In genomic region chr1:54493608-54494007, GRCh38 we compare ENCODE assay signal across 27 cellular contexts. TPM values are rescaled to one million over a fixed set of nuclear protein-coding genes. Genes with fewer than 3 reads are reported as not detected.
DNase-seq lines count a peak whose midpoint lies in the region; ATAC-seq, FAIRE-seq and TF ChIP-seq lines count a peak whose summit lies in the region.
"Had no signal": no experiment of that assay in that cellular context is flagged by ENCODE, and none has a peak within 500 bp of the region (broad histone marks: within the 10 kb centered on the region; RNA-seq: fewer than 3 reads in every experiment).

No MANE protein-coding gene starts in this region.

- no peaks in the 10 kb centered on the region for H3K4me1 Mint-ChIP-seq in MCF 10A (ENCODE audit: insufficient read depth, unreplicated experiment)

- H3K56ac ChIP-seq in H1 (replicated peaks; ENCODE audit: insufficient read length, low read depth, low read length) = no peak overlapping the region

- no peak for TF ChIP-seq EP300 in H1 (IDR thresholded peaks at IDR 0.05; ENCODE audit: borderline replicate concordance in 1 of 2, low read depth in 2 of 2, low read length in 2 of 2)

- no peak overlapping the region for H4K91ac ChIP-seq in H1 (replicated peaks; ENCODE audit: insufficient read length, low read length)

- no peak overlapping the region for H2BK12ac ChIP-seq in H1 (ENCODE audit: low read depth, low read length)

- peak; percentile 28 for DNase-seq in MCF 10A (ENCODE audit: unreplicated experiment)
- DNase-seq in breast epithelium (ENCODE audit: low spot score in 2 of 2) = no peak
- DNase-seq in PC-3 = peak; percentile 49
- DNase-seq in H1 (ENCODE audit: low read depth in 1 of 2, low spot score in 2 of 2) = no peak
- peak; percentile 39 for DNase-seq in urothelium cell line (ENCODE audit: low spot score)
- no peak for DNase-seq in medulla oblongata (ENCODE audit: extremely low spot score)
- DNase-seq in NCI-H1694 treated with DMSO at 0.1 percent for 48 hours (lab: John Stamatoyannopoulos, UW) = no peak
- DNase-seq in AML-193 (lab: John Stamatoyannopoulos, UW) = no peak
- DNase-seq: activated CD4-positive, alpha-beta T cell treated with anti-CD3 and anti-CD28 coated beads, Interleukin-2, amount 10 ng/mL, durations not matched to agents 24 days and 14 days; activated effector memory CD4-positive, alpha-beta T cell treated with anti-CD3 and anti-CD28 coated beads, Interleukin-2, amount 50 U/mL, for 16 hours; activated T-cell treated with anti-CD3 and anti-CD28 coated beads, Interleukin-2, amount 50 U/mL, for 1 hour; CD8-positive, alpha-beta memory T cell; H9; NCI-H1105; NCI-H2029; NCI-H526 treated with DMSO at 0.1 percent for 48 hours; posterior cingulate gyrus; right lobe of liver; stimulated activated CD4-positive, alpha-beta T cell treated with anti-CD3 and anti-CD28 coated beads, Interleukin-4, amount 100 ng/mL, for 1 hour; trophoblast cell had no signal

- no peak overlapping the region for H2AFZ ChIP-seq in PC-3 (ENCODE audit: low read length)
- no peak overlapping the region for H2AFZ ChIP-seq in H1 (ENCODE audit: low read length)
- H2AFZ ChIP-seq: neural progenitor cell had no signal

- H3K4me2 ChIP-seq in PC-3 (ENCODE audit: low read length) (no peak overlapping the region), H1 (ENCODE audit: insufficient read depth in 1 of 2, low read depth in 2 of 2, low read length in 2 of 2) (no peak overlapping the region)
- H3K4me2 ChIP-seq: A549, neural progenitor cell had no signal

- no peak overlapping the region for H3K27ac Mint-ChIP-seq in MCF 10A (ENCODE audit: low read depth, unreplicated experiment)
- H3K27ac Mint-ChIP-seq: activated CD4-positive, alpha-beta T cell treated with anti-CD3 and anti-CD28 coated beads, Interleukin-2, amount 10 ng/mL, durations not matched to agents 24 days and 14 days; H9; neural progenitor cell had no signal

- H3K4me1 ChIP-seq in breast epithelium (no peaks in the 10 kb centered on the region), PC-3 (ENCODE audit: insufficient read depth, low read length) (0 out of 2 replicates have a peak, but pooled peaks cover under 1% of the 10 kb centered on the region), H1 (replicated peaks in 1 of 4; ENCODE audit: control insufficient read depth in 3 of 4, insufficient read depth in 4 of 4, low read length in 3 of 4) (peaks cover 0 to 18% (median 14%) of the 10 kb centered on the region in 4 experiments; a peak in 6 of 7 replicates)
- H3K4me1 ChIP-seq: A549 had no signal

- H3K9me3 ChIP-seq in breast epithelium = no peaks in the 10 kb centered on the region
- H3K9me3 ChIP-seq in PC-3 (ENCODE audit: low read length) = no peaks in the 10 kb centered on the region
- H3K9me3 ChIP-seq in H1 (ENCODE audit: insufficient read depth in 2 of 2, low read depth in 1 of 2, low read length in 1 of 2) = no peaks in the 10 kb centered on the region
- H3K9me3 ChIP-seq: A549, right lobe of liver had no signal

- no peak overlapping the region for H2BK5ac ChIP-seq in H1 (ENCODE audit: low read depth, low read length)

- H3K23ac ChIP-seq in H1 (ENCODE audit: insufficient read length) = no peak overlapping the region

- BruUV-seq in MCF 10A (replicated peaks; lab: Mats Ljungman, UMichigan) (no TSS peak), PC-3 (replicated peaks; lab: Mats Ljungman, UMichigan) (no TSS peak)

- H3K18ac ChIP-seq in H1 (ENCODE audit: extremely low read depth, low read length) = no peak overlapping the region

- no peaks in the 10 kb centered on the region for H3K36me3 ChIP-seq in breast epithelium
- no peaks in the 10 kb centered on the region for H3K36me3 ChIP-seq in PC-3 (ENCODE audit: low read depth, low read length)
- H3K36me3 ChIP-seq in H1 (ENCODE audit: control insufficient read depth in 2 of 4, insufficient read depth in 4 of 4, low read length in 3 of 4) = no peaks in the 10 kb centered on the region
- H3K36me3 ChIP-seq: neural progenitor cell, right lobe of liver had no signal

- FAIRE-seq in H1 (lab: Jason Lieb, UNC) (no peak), urothelium cell line (lab: Jason Lieb, UNC) (no peak)
- FAIRE-seq: A549, astrocyte, G401.6, GM19239 had no signal

- POLR2A ChIA-PET in MCF 10A (lab: Yijun Ruan, JAX) = no interaction called here
- POLR2A ChIA-PET in PC-3 (lab: Charles Lee; ENCODE audit: unreplicated experiment) = no interaction called here
- POLR2A ChIA-PET in H1 (lab: Charles Lee; ENCODE audit: partially characterized antibody) = no interaction called here

- H3K14ac ChIP-seq in H1 (ENCODE audit: insufficient read length) = no peak overlapping the region

- H3K4me3 Mint-ChIP-seq in MCF 10A (ENCODE audit: unreplicated experiment) = no peak overlapping the region
- H3K4me3 Mint-ChIP-seq: activated CD4-positive, alpha-beta T cell treated with anti-CD3 and anti-CD28 coated beads, Interleukin-2, amount 10 ng/mL, durations not matched to agents 24 days and 14 days; CD8-positive, alpha-beta memory T cell; central memory CD8-positive, alpha-beta T cell; H9; neural progenitor cell had no signal

- no peaks in the 10 kb centered on the region for H3K9me2 ChIP-seq in PC-3 (replicated peaks; ENCODE audit: low read length)

- peak; percentile 43 for ATAC-seq in PC-3
- ATAC-seq: A549, right lobe of liver had no signal

- no peak overlapping the region for H4K5ac ChIP-seq in H1 (ENCODE audit: insufficient read length, low read depth, low read length)

- no peaks in the 10 kb centered on the region for H3K36me3 Mint-ChIP-seq in MCF 10A (ENCODE audit: insufficient read depth, unreplicated experiment)

- H3K4me3 ChIP-seq in breast epithelium (no peak overlapping the region), PC-3 (ENCODE audit: low read length) (no peak overlapping the region), H1 (ENCODE audit: extremely low read depth in 1 of 4, insufficient read depth in 2 of 4, low read depth in 3 of 4, low read length in 4 of 4) (no peak overlapping the region)
- H3K4me3 ChIP-seq: A549, neural progenitor cell, right lobe of liver had no signal

- H2BK120ac ChIP-seq in H1 (replicated peaks; ENCODE audit: low read depth, low read length) = no peak overlapping the region

- no peaks in the 10 kb centered on the region for H3K27me3 Mint-ChIP-seq in MCF 10A (ENCODE audit: insufficient read depth, unreplicated experiment)

- H3F3A ChIP-seq in PC-3 (ENCODE audit: low read length, unreplicated experiment) = no peaks in the 10 kb centered on the region

- H3K27ac ChIP-seq in breast epithelium = no peak overlapping the region
- no peak overlapping the region for H3K27ac ChIP-seq in PC-3 (ENCODE audit: low read length)
- H3K27ac ChIP-seq in H1 (ENCODE audit: low read depth, low read length) = no peak overlapping the region
- H3K27ac ChIP-seq: A549, neural progenitor cell, right lobe of liver, VCaP had no signal

- no peak overlapping the region for H2AK5ac ChIP-seq in H1 (ENCODE audit: low read depth, low read length)

- no peak overlapping the region for H3K4ac ChIP-seq in H1 (replicated peaks; ENCODE audit: insufficient read length, low read depth, low read length)

- no peaks in the 10 kb centered on the region for H3K27me3 ChIP-seq in breast epithelium
- 0 out of 2 replicates have a peak, but pooled peaks cover 18% of the 10 kb centered on the region for H3K27me3 ChIP-seq in PC-3 (ENCODE audit: low read length)
- H3K27me3 ChIP-seq in H1 (replicated peaks in 1 of 4; ENCODE audit: control insufficient read depth in 3 of 4, extremely low read depth in 1 of 4, insufficient read depth in 3 of 4, low read length in 3 of 4) = peaks cover 0 to 5% (median 2%) of the 10 kb centered on the region in 4 experiments; a peak in 3 of 7 replicates
- H3K27me3 ChIP-seq: right lobe of liver had no signal

- H2BK15ac ChIP-seq in H1 (ENCODE audit: low read length) = no peak overlapping the region

- H3K9ac ChIP-seq in PC-3 (ENCODE audit: low read length) = no peak overlapping the region
- no peak overlapping the region for H3K9ac ChIP-seq in H1 (replicated peaks in 1 of 4; ENCODE audit: extremely low read depth in 1 of 4, low read depth in 3 of 4, low read length in 3 of 4)
- H3K9ac ChIP-seq: neural progenitor cell had no signal

- H4K20me1 ChIP-seq in PC-3 (ENCODE audit: low read length) (no peaks in the 10 kb centered on the region), H1 (replicated peaks in 1 of 2; ENCODE audit: control insufficient read depth in 1 of 2, insufficient read depth in 2 of 2, low read length in 2 of 2) (no peaks in the 10 kb centered on the region)

- no peak overlapping the region for H2BK20ac ChIP-seq in H1 (ENCODE audit: low read length)

- intact Hi-C loops in MCF 10A (cut with micrococcal nuclease) = no loop called here
- intact Hi-C loops in breast epithelium (cut with DNase I; ENCODE audit: low total_unique reads) = loop anchor here (10.0 kb wide), 1 partner anchor 369 kb away; no protein-coding TSS in a partner anchor
- intact Hi-C loops in PC-3 (cut with micrococcal nuclease) = no loop called here

- H3K9me3 Mint-ChIP-seq in MCF 10A (ENCODE audit: unreplicated experiment) = no peaks in the 10 kb centered on the region
- H3K9me3 Mint-ChIP-seq: activated CD4-positive, alpha-beta T cell treated with anti-CD3 and anti-CD28 coated beads, Interleukin-2, amount 10 ng/mL, durations not matched to agents 24 days and 14 days; central memory CD8-positive, alpha-beta T cell; H9; neural progenitor cell had no signal

- CTCF ChIA-PET in MCF 10A (lab: Yijun Ruan, JAX) (interaction anchor here (0.6 to 1.2 kb wide), 3 partner anchors 308 to 417 kb away, joined by 3 read pairs; no protein-coding TSS in a partner anchor), PC-3 (lab: Charles Lee) (no interaction called here), H1 (lab: Charles Lee; ENCODE audit: partially characterized antibody) (interaction anchor here (1.3 to 1.5 kb wide), 2 partner anchors 86 to 190 kb away, joined by 3 read pairs; no protein-coding TSS in a partner anchor)

- H4K8ac ChIP-seq in H1 (ENCODE audit: extremely low read depth, insufficient read depth, low read length) = no peak overlapping the region

- TF ChIP-seq POLR2A in breast epithelium (IDR thresholded peaks at IDR 0.05) (no peak), H1 (IDR thresholded peaks at IDR 0.05; ENCODE audit: control extremely low read depth in 1 of 2, low read depth in 2 of 2, low read length in 2 of 2) (no peak)

- TF ChIP-seq RAD21 in H1 (IDR thresholded peaks at IDR 0.05 in 1 of 2, conservative IDR thresholded peaks at IDR 0.05 in 1 of 2; ENCODE audit: low read depth in 2 of 2, low read length in 2 of 2) = no peak

- H3K23me2 ChIP-seq in H1 (ENCODE audit: low read depth, low read length) = peaks cover 7% of the 10 kb centered on the region; the same call in 1 of the 2 replicates

- no peaks in the 10 kb centered on the region for H3K79me1 ChIP-seq in H1 (ENCODE audit: low read depth, low read length)

- TF ChIP-seq CTCF in MCF 10A (IDR thresholded peaks at IDR 0.05; ENCODE audit: unreplicated experiment) (no peak), breast epithelium (IDR thresholded peaks at IDR 0.05) (no peak), PC-3 (conservative IDR thresholded peaks at IDR 0.05; ENCODE audit: low read depth, low read length) (no peak), H1 (IDR thresholded peaks at IDR 0.05; ENCODE audit: control extremely low read depth in 1 of 3, insufficient read depth in 1 of 3, low read depth in 1 of 3, low read length in 3 of 3) (no peak)

- H3K79me2 ChIP-seq in PC-3 (ENCODE audit: low read length) = no peaks in the 10 kb centered on the region
- H3K79me2 ChIP-seq in H1 (ENCODE audit: control insufficient read depth in 1 of 2, insufficient read depth in 2 of 2, low read length in 2 of 2) = no peaks in the 10 kb centered on the region

- 89% methylated on average over 2 of the region's 2 CpGs; no CpG with 5 or more reads in 1 of the 2 experiments for WGBS in H1 (ENCODE audit: extremely low coverage in 1 of 2, insufficient coverage in 1 of 2, insufficient read length in 1 of 2, insufficient replicate concordance in 2 of 2, low coverage in 1 of 2, low lambda C conversion rate in 2 of 2, missing lambda C conversion rate in 1 of 2), 2 experiments

RNA-seq across cellular contexts. Expression of gene ACOT11, which starts 54.4 kb away (rescaled TPM):
- total RNA-seq in MCF 10A (2022) = 4.5 and 5.3 TPM in 2 replicates
- total RNA-seq in breast epithelium = 1 to 10 TPM; 1.6 to 7.3 (median 1.8) TPM
- total RNA-seq in PC-3 (2014; rRNA removed) = 4.1 and 5.0 TPM in 2 replicates
- 3.5 and 3.8 TPM in 2 replicates for total RNA-seq in H1 (2021; fragmentation: NEBNext Ultra II Directional; extraction: Animal tissue kit (Norgen Biotek cat#: 25700))
- polyA plus RNA-seq in H1 (2011; rRNA removed) = 4.5 and 5.6 TPM in 2 replicates
- 4.2 TPM for polyA plus RNA-seq in H1 (2011; cell fraction: cytosol; rRNA removed)
- 9.9 TPM for polyA plus RNA-seq in H1 (2011; cell fraction: nucleus; rRNA removed)
- 2.9 to 4.1 TPM (median 3.4 TPM) in 4 replicates for polyA plus RNA-seq in H1 (2012, experiment 1 of 2)
- 3.2 TPM for polyA plus RNA-seq in H1 (2012, experiment 2 of 2)
- polyA plus RNA-seq in H1 (2013, experiment 1 of 2) = 2.8 TPM
- 2.5 TPM for polyA plus RNA-seq in H1 (2013, experiment 2 of 2)
- polyA minus RNA-seq in H1 (2011; rRNA and poly(A)+ RNA removed) = 6.1 and 6.3 TPM in 2 replicates
- polyA minus RNA-seq in H1 (2011; cell fraction: cytosol; rRNA and poly(A)+ RNA removed) = 1.8 TPM
- 8.7 TPM for polyA minus RNA-seq in H1 (2011; cell fraction: nucleus; rRNA and poly(A)+ RNA removed)

Comparison
In these comparisons a context has a peak if more than half of its experiments do, and no peak if none do; other contexts are left out.
1. DNase-seq: peak in MCF 10A (single experiment), PC-3 (single experiment) and urothelium cell line (single experiment); none in breast epithelium (0 of 2), H1 (0 of 2), medulla oblongata (single experiment), NCI-H1694 treated with DMSO at 0.1 percent for 48 hours (single experiment) and AML-193 (0 of 2).